Comparison of ENCODE assay signal across 1 cellular context in genomic region chr3:156643729-156644389, GRCh38.
TF ChIP-seq lines count a peak whose summit lies in the region.

No MANE protein-coding gene starts in this region.

TF ChIP-seq in GM12878, 131 proteins besides CTCF, POLR2A, EP300 and RAD21 (continued from another document and continues in another):
- TF ChIP-seq ZNF687 (IDR thresholded peaks at IDR 0.05) (peak; percentile 21; the same call in 1 of the 2 replicates), NR2C1 (IDR thresholded peaks at IDR 0.05) (no peak), DPF2 (IDR thresholded peaks at IDR 0.05) (peak; percentile 45; the same call in 1 of the 2 replicates), HCFC1 (IDR thresholded peaks at IDR 0.05; ENCODE audit: low read length) (no peak), ZNF384 (IDR thresholded peaks at IDR 0.05; ENCODE audit: borderline replicate concordance, low read depth, low read length) (no peak), SMAD5 (IDR thresholded peaks at IDR 0.05; ENCODE audit: low read depth) (no peak), MLLT1 (IDR thresholded peaks at IDR 0.05) (peak; percentile 86), CHD4 (IDR thresholded peaks at IDR 0.05) (no peak), NFYA (IDR thresholded peaks at IDR 0.05; ENCODE audit: borderline replicate concordance, low read depth, low read length) (no peak), SREBF2 (IDR thresholded peaks at IDR 0.05; ENCODE audit: low read length) (no peak), TCF3 (IDR thresholded peaks at IDR 0.05; ENCODE audit: borderline replicate concordance, insufficient read depth, low read depth, low read length) (no peak), KDM1A (IDR thresholded peaks at IDR 0.05; ENCODE audit: borderline replicate concordance) (no peak), SREBF1 (IDR thresholded peaks at IDR 0.05; ENCODE audit: low read length) (no peak), SIN3A (IDR thresholded peaks at IDR 0.05; ENCODE audit: low read depth, low read length) (no peak), IRF3 (IDR thresholded peaks at IDR 0.05) (no peak), MTA3 (IDR thresholded peaks at IDR 0.05; ENCODE audit: borderline replicate concordance, low read length) (peak; percentile 60; the same call in 1 of the 2 replicates), ZNF217 (IDR thresholded peaks at IDR 0.05) (no peak), KAT2A (conservative IDR thresholded peaks at IDR 0.05; ENCODE audit: control insufficient read depth, low read depth, low read length) (no peak), TBL1XR1 (IDR thresholded peaks at IDR 0.05; ENCODE audit: low read depth, low read length) (no peak; the same call in none of the 2 replicates), ZNF24 (IDR thresholded peaks at IDR 0.05) (no peak), NRF1 (conservative IDR thresholded peaks at IDR 0.05; ENCODE audit: low read depth, low read length) (no peak), HDAC6 (IDR thresholded peaks at IDR 0.05; ENCODE audit: unreplicated experiment) (no peak), FOXK2 (IDR thresholded peaks at IDR 0.05) (no peak), JUNB (IDR thresholded peaks at IDR 0.05) (peak; percentile 40; the same call in 1 of the 2 replicates), PML (IDR thresholded peaks at IDR 0.05; ENCODE audit: low read length) (no peak), USF1 (IDR thresholded peaks at IDR 0.05; ENCODE audit: borderline replicate concordance, extremely low read length, insufficient read depth, low read depth, low read length) (no peak), BRCA1 (IDR thresholded peaks at IDR 0.05; ENCODE audit: low read depth, low read length) (no peak), WRNIP1 (IDR thresholded peaks at IDR 0.05; ENCODE audit: borderline replicate concordance, low read depth, low read length) (no peak), ZBED1 (IDR thresholded peaks at IDR 0.05; ENCODE audit: borderline replicate concordance) (no peak), SKIL (IDR thresholded peaks at IDR 0.05; ENCODE audit: low read depth, poor library complexity, severe bottlenecking) (peak; percentile 81), RUNX3 (IDR thresholded peaks at IDR 0.05; ENCODE audit: low read length) (peak; percentile 93), POU2F2 (IDR thresholded peaks at IDR 0.05; ENCODE audit: borderline replicate concordance, low read depth, low read length) (0 out of 3 replicates have a peak, but pooled peaks have one; percentile 37), IRF4 (IDR thresholded peaks at IDR 0.05; ENCODE audit: low read depth, low read length) (peak; percentile 53; the same call in 1 of the 2 replicates)
- TF ChIP-seq, protein P1, sequence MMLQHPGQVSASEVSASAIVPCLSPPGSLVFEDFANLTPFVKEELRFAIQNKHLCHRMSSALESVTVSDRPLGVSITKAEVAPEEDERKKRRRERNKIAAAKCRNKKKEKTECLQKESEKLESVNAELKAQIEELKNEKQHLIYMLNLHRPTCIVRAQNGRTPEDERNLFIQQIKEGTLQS (IDR thresholded peaks at IDR 0.05; ENCODE audit: borderline replicate concordance, extremely low read depth, low read depth, low read length) = no peak
- TF ChIP-seq, protein P2, sequence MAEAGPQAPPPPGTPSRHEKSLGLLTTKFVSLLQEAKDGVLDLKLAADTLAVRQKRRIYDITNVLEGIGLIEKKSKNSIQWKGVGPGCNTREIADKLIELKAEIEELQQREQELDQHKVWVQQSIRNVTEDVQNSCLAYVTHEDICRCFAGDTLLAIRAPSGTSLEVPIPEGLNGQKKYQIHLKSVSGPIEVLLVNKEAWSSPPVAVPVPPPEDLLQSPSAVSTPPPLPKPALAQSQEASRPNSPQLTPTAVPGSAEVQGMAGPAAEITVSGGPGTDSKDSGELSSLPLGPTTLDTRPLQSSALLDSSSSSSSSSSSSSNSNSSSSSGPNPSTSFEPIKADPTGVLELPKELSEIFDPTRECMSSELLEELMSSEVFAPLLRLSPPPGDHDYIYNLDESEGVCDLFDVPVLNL (IDR thresholded peaks at IDR 0.05; ENCODE audit: low read depth, low read length) = no peak
- TF ChIP-seq, protein P3, sequence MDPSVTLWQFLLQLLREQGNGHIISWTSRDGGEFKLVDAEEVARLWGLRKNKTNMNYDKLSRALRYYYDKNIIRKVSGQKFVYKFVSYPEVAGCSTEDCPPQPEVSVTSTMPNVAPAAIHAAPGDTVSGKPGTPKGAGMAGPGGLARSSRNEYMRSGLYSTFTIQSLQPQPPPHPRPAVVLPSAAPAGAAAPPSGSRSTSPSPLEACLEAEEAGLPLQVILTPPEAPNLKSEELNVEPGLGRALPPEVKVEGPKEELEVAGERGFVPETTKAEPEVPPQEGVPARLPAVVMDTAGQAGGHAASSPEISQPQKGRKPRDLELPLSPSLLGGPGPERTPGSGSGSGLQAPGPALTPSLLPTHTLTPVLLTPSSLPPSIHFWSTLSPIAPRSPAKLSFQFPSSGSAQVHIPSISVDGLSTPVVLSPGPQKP (IDR thresholded peaks at IDR 0.05; ENCODE audit: low read depth, low read length) = no peak
- TF ChIP-seq, protein P4, sequence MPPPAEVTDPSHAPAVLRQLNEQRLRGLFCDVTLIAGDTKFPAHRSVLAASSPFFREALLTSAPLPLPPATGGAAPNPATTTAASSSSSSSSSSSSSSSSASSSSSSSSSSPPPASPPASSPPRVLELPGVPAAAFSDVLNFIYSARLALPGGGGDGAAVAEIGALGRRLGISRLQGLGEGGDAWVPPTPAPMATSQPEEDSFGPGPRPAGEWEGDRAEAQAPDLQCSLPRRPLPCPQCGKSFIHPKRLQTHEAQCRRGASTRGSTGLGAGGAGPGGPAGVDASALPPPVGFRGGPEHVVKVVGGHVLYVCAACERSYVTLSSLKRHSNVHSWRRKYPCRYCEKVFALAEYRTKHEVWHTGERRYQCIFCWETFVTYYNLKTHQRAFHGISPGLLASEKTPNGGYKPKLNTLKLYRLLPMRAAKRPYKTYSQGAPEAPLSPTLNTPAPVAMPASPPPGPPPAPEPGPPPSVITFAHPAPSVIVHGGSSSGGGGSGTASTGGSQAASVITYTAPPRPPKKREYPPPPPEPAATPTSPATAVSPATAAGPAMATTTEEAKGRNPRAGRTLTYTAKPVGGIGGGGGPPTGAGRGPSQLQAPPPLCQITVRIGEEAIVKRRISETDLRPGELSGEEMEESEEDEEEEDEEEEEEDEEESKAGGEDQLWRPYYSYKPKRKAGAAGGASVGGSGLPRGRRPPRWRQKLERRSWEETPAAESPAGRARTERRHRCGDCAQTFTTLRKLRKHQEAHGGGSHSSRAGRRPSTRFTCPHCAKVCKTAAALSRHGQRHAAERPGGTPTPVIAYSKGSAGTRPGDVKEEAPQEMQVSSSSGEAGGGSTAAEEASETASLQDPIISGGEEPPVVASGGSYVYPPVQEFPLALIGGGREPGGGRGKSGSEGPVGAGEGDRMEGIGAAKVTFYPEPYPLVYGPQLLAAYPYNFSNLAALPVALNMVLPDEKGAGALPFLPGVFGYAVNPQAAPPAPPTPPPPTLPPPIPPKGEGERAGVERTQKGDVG (CRISPR knock-in tag; IDR thresholded peaks at IDR 0.05) = no peak
- TF ChIP-seq, protein P5, sequence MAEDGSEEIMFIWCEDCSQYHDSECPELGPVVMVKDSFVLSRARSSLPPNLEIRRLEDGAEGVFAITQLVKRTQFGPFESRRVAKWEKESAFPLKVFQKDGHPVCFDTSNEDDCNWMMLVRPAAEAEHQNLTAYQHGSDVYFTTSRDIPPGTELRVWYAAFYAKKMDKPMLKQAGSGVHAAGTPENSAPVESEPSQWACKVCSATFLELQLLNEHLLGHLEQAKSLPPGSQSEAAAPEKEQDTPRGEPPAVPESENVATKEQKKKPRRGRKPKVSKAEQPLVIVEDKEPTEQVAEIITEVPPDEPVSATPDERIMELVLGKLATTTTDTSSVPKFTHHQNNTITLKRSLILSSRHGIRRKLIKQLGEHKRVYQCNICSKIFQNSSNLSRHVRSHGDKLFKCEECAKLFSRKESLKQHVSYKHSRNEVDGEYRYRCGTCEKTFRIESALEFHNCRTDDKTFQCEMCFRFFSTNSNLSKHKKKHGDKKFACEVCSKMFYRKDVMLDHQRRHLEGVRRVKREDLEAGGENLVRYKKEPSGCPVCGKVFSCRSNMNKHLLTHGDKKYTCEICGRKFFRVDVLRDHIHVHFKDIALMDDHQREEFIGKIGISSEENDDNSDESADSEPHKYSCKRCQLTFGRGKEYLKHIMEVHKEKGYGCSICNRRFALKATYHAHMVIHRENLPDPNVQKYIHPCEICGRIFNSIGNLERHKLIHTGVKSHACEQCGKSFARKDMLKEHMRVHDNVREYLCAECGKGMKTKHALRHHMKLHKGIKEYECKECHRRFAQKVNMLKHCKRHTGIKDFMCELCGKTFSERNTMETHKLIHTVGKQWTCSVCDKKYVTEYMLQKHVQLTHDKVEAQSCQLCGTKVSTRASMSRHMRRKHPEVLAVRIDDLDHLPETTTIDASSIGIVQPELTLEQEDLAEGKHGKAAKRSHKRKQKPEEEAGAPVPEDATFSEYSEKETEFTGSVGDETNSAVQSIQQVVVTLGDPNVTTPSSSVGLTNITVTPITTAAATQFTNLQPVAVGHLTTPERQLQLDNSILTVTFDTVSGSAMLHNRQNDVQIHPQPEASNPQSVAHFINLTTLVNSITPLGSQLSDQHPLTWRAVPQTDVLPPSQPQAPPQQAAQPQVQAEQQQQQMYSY (CRISPR knock-in tag; IDR thresholded peaks at IDR 0.05) = no peak
- TF ChIP-seq, protein P6, sequence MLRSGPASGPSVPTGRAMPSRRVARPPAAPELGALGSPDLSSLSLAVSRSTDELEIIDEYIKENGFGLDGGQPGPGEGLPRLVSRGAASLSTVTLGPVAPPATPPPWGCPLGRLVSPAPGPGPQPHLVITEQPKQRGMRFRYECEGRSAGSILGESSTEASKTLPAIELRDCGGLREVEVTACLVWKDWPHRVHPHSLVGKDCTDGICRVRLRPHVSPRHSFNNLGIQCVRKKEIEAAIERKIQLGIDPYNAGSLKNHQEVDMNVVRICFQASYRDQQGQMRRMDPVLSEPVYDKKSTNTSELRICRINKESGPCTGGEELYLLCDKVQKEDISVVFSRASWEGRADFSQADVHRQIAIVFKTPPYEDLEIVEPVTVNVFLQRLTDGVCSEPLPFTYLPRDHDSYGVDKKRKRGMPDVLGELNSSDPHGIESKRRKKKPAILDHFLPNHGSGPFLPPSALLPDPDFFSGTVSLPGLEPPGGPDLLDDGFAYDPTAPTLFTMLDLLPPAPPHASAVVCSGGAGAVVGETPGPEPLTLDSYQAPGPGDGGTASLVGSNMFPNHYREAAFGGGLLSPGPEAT (IDR thresholded peaks at IDR 0.05; ENCODE audit: low read depth) = peak; percentile 84
